In the genomic region with DNA sequence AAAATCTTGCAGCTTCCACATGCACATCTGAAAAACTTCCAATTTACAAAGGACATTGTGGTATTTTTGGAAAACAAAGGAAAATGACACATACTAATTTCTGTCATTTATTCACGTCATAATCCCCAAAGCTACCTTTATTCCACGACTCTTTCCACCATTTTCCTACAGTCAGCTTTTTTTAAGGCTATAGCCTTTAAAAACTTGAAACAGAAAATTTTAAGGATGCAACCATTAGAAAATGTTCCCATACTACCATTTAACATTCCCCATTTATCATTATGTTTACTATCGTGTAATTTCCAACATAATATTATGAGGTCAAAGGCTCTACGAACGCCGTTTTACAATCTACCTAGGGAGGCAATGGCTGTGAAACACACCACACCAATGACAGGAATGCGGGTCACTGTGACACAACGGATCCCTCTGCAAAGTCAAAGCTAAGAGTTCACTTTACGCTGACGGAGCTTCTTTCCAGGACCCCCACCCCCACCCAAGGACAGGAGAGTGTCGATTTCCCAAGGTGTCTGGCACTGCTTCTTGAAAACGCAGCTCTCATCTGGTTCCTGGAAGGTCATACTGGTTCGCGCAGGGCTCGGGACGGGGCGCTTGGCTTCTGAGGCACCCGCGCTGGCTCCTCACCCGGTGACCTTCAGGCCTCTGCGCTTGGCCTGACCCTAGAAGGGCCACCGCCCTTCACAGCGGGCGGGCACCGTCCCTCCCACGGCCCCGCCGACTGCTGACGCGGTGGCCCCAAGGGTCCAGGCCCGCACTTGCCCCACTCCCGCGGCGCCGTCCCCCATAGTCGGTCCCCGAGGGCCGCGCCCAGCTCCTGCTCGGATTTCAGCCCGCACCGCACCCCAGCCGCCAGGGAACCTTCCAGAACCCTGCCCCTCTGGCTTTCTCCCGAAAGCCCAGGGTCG, we compare ENCODE assay signal across 8 cellular contexts. TPM values are rescaled to one million over a fixed set of nuclear protein-coding genes. Genes with fewer than 3 reads are reported as not detected.
DNase-seq lines count a peak whose midpoint lies in the region; ATAC-seq and TF ChIP-seq lines count a peak whose summit lies in the region.

No MANE protein-coding gene starts in this region.

- H4K20me1 ChIP-seq in SK-N-SH (ENCODE audit: insufficient read depth): no peaks in the 10 kb centered on the region

- peaks cover 7% of the 10 kb centered on the region for H3K36me3 Mint-ChIP-seq in activated CD8-positive, alpha-beta memory T cell treated with anti-CD3 and anti-CD28 coated beads, Interleukin-2, amount 10 ng/mL, durations not matched to agents 7 days and 5 days

- WGBS in SK-N-SH (ENCODE audit: low lambda C conversion rate): 59% methylated on average over 29 of the region's 45 CpGs
- 19 to 20% methylated on average over 44 to 45 of the region's 45 CpGs for WGBS in aorta, 2 donors

- no peaks in the 10 kb centered on the region for H3K36me3 ChIP-seq in SK-N-SH (replicated peaks in 1 of 2; ENCODE audit: control insufficient read depth in 1 of 2, insufficient read depth in 2 of 2, low read length in 1 of 2)
- no peaks in the 10 kb centered on the region for H3K36me3 ChIP-seq in mucosa of descending colon (ENCODE audit: low read depth)
- no peaks in the 10 kb centered on the region for H3K36me3 ChIP-seq in aorta (ENCODE audit: control insufficient read depth in 1 of 2, insufficient read depth in 2 of 2, low read length in 1 of 2)

- H3K9me3 ChIP-seq in SK-N-SH (no peaks in the 10 kb centered on the region), mucosa of descending colon (no peaks in the 10 kb centered on the region), aorta (ENCODE audit: control insufficient read depth, low read length) (no peaks in the 10 kb centered on the region)

- H3K4me2 ChIP-seq in SK-N-SH: peak overlapping the region; percentile 71

- peak overlapping the region; percentile 65 for H3K4me3 Mint-ChIP-seq in activated CD8-positive, alpha-beta memory T cell treated with anti-CD3 and anti-CD28 coated beads, Interleukin-2, amount 10 ng/mL, durations not matched to agents 7 days and 5 days

- intact Hi-C loops in mucosa of descending colon (cut with DNase I, micrococcal nuclease): no loop called here
- intact Hi-C loops in aorta (cut with DNase I): loop anchor here (5.0 kb wide), 2 partner anchors 41 to 76 kb away; no protein-coding TSS in a partner anchor

- TF ChIP-seq CTCF in SK-N-SH (IDR thresholded peaks at IDR 0.05): no peak
- no peak for TF ChIP-seq CTCF in epithelial cell of proximal tubule (conservative IDR thresholded peaks at IDR 0.05; ENCODE audit: low read depth, low read length)
- no peak for TF ChIP-seq CTCF in mucosa of descending colon (IDR thresholded peaks at IDR 0.05)

- TF ChIP-seq EP300 in SK-N-SH (IDR thresholded peaks at IDR 0.05; ENCODE audit: borderline replicate concordance in 1 of 2, low read depth in 1 of 2, low read length in 1 of 2): no peak

- H3K4me3 ChIP-seq in SK-N-SH (ENCODE audit: low read depth in 2 of 2, low read length in 1 of 2): peak overlapping the region; percentile 64 to 78
- H3K4me3 ChIP-seq in epithelial cell of proximal tubule (ENCODE audit: low read depth, low read length): peak overlapping the region; percentile 74
- peak overlapping the region; percentile 45 for H3K4me3 ChIP-seq in mucosa of descending colon
- H3K4me3 ChIP-seq in aorta (ENCODE audit: low read length in 2 of 2): peak overlapping the region; percentile 4 to 43

- H3K4me1 Mint-ChIP-seq in activated CD8-positive, alpha-beta memory T cell treated with anti-CD3 and anti-CD28 coated beads, Interleukin-2, amount 10 ng/mL, durations not matched to agents 7 days and 5 days: peaks cover 18% of the 10 kb centered on the region

- no peaks in the 10 kb centered on the region for H3K9me2 ChIP-seq in SK-N-SH

- no peak for DNase-seq in activated CD8-positive, alpha-beta memory T cell treated with anti-CD3 and anti-CD28 coated beads, Interleukin-2, amount 10 ng/mL, durations not matched to agents 7 days and 5 days
- no peak for DNase-seq in activated CD8-positive, alpha-beta memory T cell treated with anti-CD3 and anti-CD28 coated beads for 24 hours
- DNase-seq in SK-N-SH (peak; percentile 78), epithelial cell of proximal tubule (ENCODE audit: low read depth) (no peak), mucosa of descending colon (peak; percentile 73 to 82 (median 80)), aorta (peak in 1 of 2 donors; percentile 89), NCI-H226 (no peak)

- H3K27ac ChIP-seq in SK-N-SH (ENCODE audit: low read depth in 2 of 2, low read length in 1 of 2): peak overlapping the region; percentile 37 to 85; a peak in 3 of 4 replicates
- H3K27ac ChIP-seq in aorta (ENCODE audit: low read depth in 1 of 2, low read length in 2 of 2): peak overlapping the region in 1 of 2 donors; percentile 37

- H3K4me1 ChIP-seq in SK-N-SH (ENCODE audit: control insufficient read depth in 1 of 2, insufficient read depth in 2 of 2, low read depth in 1 of 2, low read length in 1 of 2) (peaks cover 0 to 16% of the 10 kb centered on the region in 2 experiments; a peak in 1 of 4 replicates), mucosa of descending colon (ENCODE audit: low read depth) (peaks cover 4% of the 10 kb centered on the region), aorta (ENCODE audit: control insufficient read depth in 1 of 2, insufficient read depth in 2 of 2, low read length in 2 of 2) (no peaks in the 10 kb centered on the region)

- H2AFZ ChIP-seq in SK-N-SH (ENCODE audit: low read depth): peak overlapping the region; percentile 86

- no peaks in the 10 kb centered on the region for H3K79me2 ChIP-seq in SK-N-SH (ENCODE audit: insufficient read depth)

- peaks cover 42% of the 10 kb centered on the region for H3K27me3 Mint-ChIP-seq in activated CD8-positive, alpha-beta memory T cell treated with anti-CD3 and anti-CD28 coated beads, Interleukin-2, amount 10 ng/mL, durations not matched to agents 7 days and 5 days

- H3K9me3 Mint-ChIP-seq in activated CD8-positive, alpha-beta memory T cell treated with anti-CD3 and anti-CD28 coated beads, Interleukin-2, amount 10 ng/mL, durations not matched to agents 7 days and 5 days (ENCODE audit: low read depth): peaks cover 1% of the 10 kb centered on the region

- H3K9ac ChIP-seq in SK-N-SH: peak overlapping the region; percentile 71

- CTCF ChIA-PET in activated CD8-positive, alpha-beta memory T cell treated with anti-CD3 and anti-CD28 coated beads, Interleukin-2, amount 10 ng/mL, durations not matched to agents 7 days and 5 days (lab: Charles Lee): interaction anchor here (0.6 to 2.2 kb wide), 7 partner anchors 9 to 135 kb away, joined by 3 to 9 read pairs (median 5); no protein-coding TSS in a partner anchor
- CTCF ChIA-PET in SK-N-SH (lab: Yijun Ruan, JAX): interaction anchor here (0.6 to 4.9 kb wide), 7 partner anchors 12 to 280 kb away, joined by 3 to 22 read pairs (median 4); no protein-coding TSS in a partner anchor

- no peak for TF ChIP-seq RAD21 in SK-N-SH (IDR thresholded peaks at IDR 0.05; ENCODE audit: low read length)

- H3F3A ChIP-seq in SK-N-SH (replicated peaks; ENCODE audit: insufficient read depth): peaks cover 7% of the 10 kb centered on the region

- peak; percentile 54 for ATAC-seq in activated CD8-positive, alpha-beta memory T cell treated with anti-CD3 and anti-CD28 coated beads, Interleukin-2, amount 10 ng/mL, durations not matched to agents 7 days and 5 days
- ATAC-seq in HG02973 (IDR thresholded peaks at IDR 0.05; ENCODE audit: unreplicated experiment) (peak; percentile 37), mucosa of descending colon (peak; percentile 78), aorta (ENCODE audit: low FRiP score) (peak; percentile 80)

- peak overlapping the region; percentile 69 for H3K27ac Mint-ChIP-seq in activated CD8-positive, alpha-beta memory T cell treated with anti-CD3 and anti-CD28 coated beads, Interleukin-2, amount 10 ng/mL, durations not matched to agents 7 days and 5 days

- H3K27me3 ChIP-seq in SK-N-SH (ENCODE audit: insufficient read depth): no peaks in the 10 kb centered on the region
- no peaks in the 10 kb centered on the region for H3K27me3 ChIP-seq in aorta (ENCODE audit: control insufficient read depth in 1 of 2, insufficient read depth in 2 of 2, low read length in 1 of 2)

- POLR2A ChIA-PET in SK-N-SH (lab: Yijun Ruan, JAX): interaction anchor here (0.7 to 2.8 kb wide), 7 partner anchors 16 to 300 kb away, joined by 3 to 17 read pairs (median 4); a partner anchor contains a TSS

TF ChIP-seq in SK-N-SH, 30 proteins besides CTCF, POLR2A, EP300 and RAD21 (continues in another document):
- TF ChIP-seq, protein P1, sequence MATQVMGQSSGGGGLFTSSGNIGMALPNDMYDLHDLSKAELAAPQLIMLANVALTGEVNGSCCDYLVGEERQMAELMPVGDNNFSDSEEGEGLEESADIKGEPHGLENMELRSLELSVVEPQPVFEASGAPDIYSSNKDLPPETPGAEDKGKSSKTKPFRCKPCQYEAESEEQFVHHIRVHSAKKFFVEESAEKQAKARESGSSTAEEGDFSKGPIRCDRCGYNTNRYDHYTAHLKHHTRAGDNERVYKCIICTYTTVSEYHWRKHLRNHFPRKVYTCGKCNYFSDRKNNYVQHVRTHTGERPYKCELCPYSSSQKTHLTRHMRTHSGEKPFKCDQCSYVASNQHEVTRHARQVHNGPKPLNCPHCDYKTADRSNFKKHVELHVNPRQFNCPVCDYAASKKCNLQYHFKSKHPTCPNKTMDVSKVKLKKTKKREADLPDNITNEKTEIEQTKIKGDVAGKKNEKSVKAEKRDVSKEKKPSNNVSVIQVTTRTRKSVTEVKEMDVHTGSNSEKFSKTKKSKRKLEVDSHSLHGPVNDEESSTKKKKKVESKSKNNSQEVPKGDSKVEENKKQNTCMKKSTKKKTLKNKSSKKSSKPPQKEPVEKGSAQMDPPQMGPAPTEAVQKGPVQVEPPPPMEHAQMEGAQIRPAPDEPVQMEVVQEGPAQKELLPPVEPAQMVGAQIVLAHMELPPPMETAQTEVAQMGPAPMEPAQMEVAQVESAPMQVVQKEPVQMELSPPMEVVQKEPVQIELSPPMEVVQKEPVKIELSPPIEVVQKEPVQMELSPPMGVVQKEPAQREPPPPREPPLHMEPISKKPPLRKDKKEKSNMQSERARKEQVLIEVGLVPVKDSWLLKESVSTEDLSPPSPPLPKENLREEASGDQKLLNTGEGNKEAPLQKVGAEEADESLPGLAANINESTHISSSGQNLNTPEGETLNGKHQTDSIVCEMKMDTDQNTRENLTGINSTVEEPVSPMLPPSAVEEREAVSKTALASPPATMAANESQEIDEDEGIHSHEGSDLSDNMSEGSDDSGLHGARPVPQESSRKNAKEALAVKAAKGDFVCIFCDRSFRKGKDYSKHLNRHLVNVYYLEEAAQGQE (IDR thresholded peaks at IDR 0.05; ENCODE audit: low read depth, low read length): no peak

RNA-seq across cellular contexts. Expression of a gene that starts 50.6 kb away (rescaled TPM):
- total RNA-seq in activated CD8-positive, alpha-beta memory T cell treated with anti-CD3 and anti-CD28 coated beads, Interleukin-2, amount 10 ng/mL, durations not matched to agents 7 days and 5 days: 10 to 100 TPM; 21.3 to 36.5 TPM
- polyA plus RNA-seq in SK-N-SH (2012; rRNA removed) (29.7 TPM in 2 replicates), aorta (10 to 100 TPM; 22.7 to 60.9 TPM)
- 16.4 and 25.6 TPM in 2 replicates for polyA plus RNA-seq in SK-N-SH (2012; cell fraction: cytosol; rRNA removed)
- polyA plus RNA-seq in SK-N-SH (2012; cell fraction: nucleus; rRNA removed): 75.2 and 130 TPM in 2 replicates
- total RNA-seq in epithelial cell of proximal tubule (10.1 and 18.9 TPM in 2 replicates), mucosa of descending colon (100 to 1,000 TPM in 1 of 3 donors, 10 to 100 TPM in 2; 20.2 to 121 (median 42.0) TPM), aorta (100 to 1,000 TPM in 1 of 2 donors, 10 to 100 TPM in 1; 28.1 to 265 TPM)

Comparison
In these comparisons a context has a peak if more than half of its experiments do, and no peak if none do; other contexts are left out.
1. DNase-seq: peak in SK-N-SH (single experiment) and mucosa of descending colon (3 of 3); none in activated CD8-positive, alpha-beta memory T cell treated with anti-CD3 and anti-CD28 coated beads, Interleukin-2, amount 10 ng/mL, durations not matched to agents 7 days and 5 days (single experiment), activated CD8-positive, alpha-beta memory T cell treated with anti-CD3 and anti-CD28 coated beads for 24 hours (single experiment), epithelial cell of proximal tubule (single experiment) and NCI-H226 (single experiment).
2. H3K4me3 ChIP-seq: peak in every context shown above with its lines; median percentile 74 in epithelial cell of proximal tubule; 71 in SK-N-SH; 45 in mucosa of descending colon; 24 in aorta.
3. intact Hi-C loops: an anchor here in aorta (5.0 kb wide); none called in mucosa of descending colon.
4. Peak in every context shown above with its lines, with median percentiles within 50 percentile points of each other: ATAC-seq.